In genomic region chr22:22944268-22944985, GRCh38 we compare ENCODE assay signal across 17 cellular contexts. TPM values are rescaled to one million over a fixed set of nuclear protein-coding genes. Genes with fewer than 3 reads are reported as not detected.
DNase-seq lines count a peak whose midpoint lies in the region; ATAC-seq and TF ChIP-seq lines count a peak whose summit lies in the region.
"Had no signal": no experiment of that assay in that cellular context is flagged by ENCODE, and none has a peak within 500 bp of the region (broad histone marks: within the 10 kb centered on the region; RNA-seq: fewer than 3 reads in every experiment).

No MANE protein-coding gene starts in this region.

- H3K36me3 ChIP-seq in Peyer's patch (no peaks in the 10 kb centered on the region), upper lobe of right lung (no peaks in the 10 kb centered on the region)
- H3K36me3 ChIP-seq: pancreas had no signal

- no peak for ATAC-seq in right cardiac atrium
- no peak for ATAC-seq in upper lobe of right lung
- ATAC-seq in HG03280 (IDR thresholded peaks at IDR 0.05; ENCODE audit: unreplicated experiment) = no peak
- no peak for ATAC-seq in GM21381 (IDR thresholded peaks at IDR 0.05; ENCODE audit: unreplicated experiment)
- ATAC-seq: activated T-cell treated with anti-CD3 and anti-CD28 coated beads, Interleukin-2, amount 50 U/mL, for 4 hours; pancreas had no signal

- DNase-seq in cardiac septum (ENCODE audit: low spot score) = peak; percentile 26
- DNase-seq in right cardiac atrium = no peak
- peak in 2 of 3 donors; percentile 15 to 35 for DNase-seq in Peyer's patch
- peak; percentile 0 for DNase-seq in hepatic stellate cell (ENCODE audit: low spot score)
- peak; percentile 42 for DNase-seq in upper lobe of right lung
- DNase-seq in NCI-H1417 treated with DMSO at 0.1 percent for 48 hours (lab: John Stamatoyannopoulos, UW) = no peak
- DNase-seq: activated T-cell treated with anti-CD3 and anti-CD28 coated beads, Interleukin-2, amount 50 U/mL, for 4 hours; GF-D8; NCI-H2081; NCI-H526 had no signal

- TF ChIP-seq CTCF in Peyer's patch (IDR thresholded peaks at IDR 0.05) (no peak), upper lobe of right lung (IDR thresholded peaks at IDR 0.05) (no peak)

- H3K4me1 ChIP-seq in right cardiac atrium (ENCODE audit: control insufficient read depth, insufficient read depth, low read length) = no peaks in the 10 kb centered on the region
- H3K4me1 ChIP-seq in Peyer's patch = peaks cover 0 to 16% (median 0%) of the 10 kb centered on the region in 4 donors
- H3K4me1 ChIP-seq in upper lobe of right lung = no peaks in the 10 kb centered on the region
- H3K4me1 ChIP-seq: pancreas had no signal

- H3K9me3 ChIP-seq in right cardiac atrium (ENCODE audit: control insufficient read depth, low read length) (no peaks in the 10 kb centered on the region), Peyer's patch (no peaks in the 10 kb centered on the region), upper lobe of right lung (no peaks in the 10 kb centered on the region)
- H3K9me3 ChIP-seq: pancreas had no signal

- no peak for TF ChIP-seq POLR2A in Peyer's patch (IDR thresholded peaks at IDR 0.05)

- no peak overlapping the region for H3K4me3 ChIP-seq in right cardiac atrium (ENCODE audit: low read length)
- no peak overlapping the region for H3K4me3 ChIP-seq in Peyer's patch
- H3K4me3 ChIP-seq in upper lobe of right lung = no peak overlapping the region
- H3K4me3 ChIP-seq: pancreas had no signal

- H3K27ac ChIP-seq in right cardiac atrium (ENCODE audit: low read length) = no peak overlapping the region
- H3K27ac ChIP-seq in Peyer's patch = no peak overlapping the region
- H3K27ac ChIP-seq in upper lobe of right lung = no peak overlapping the region
- H3K27ac ChIP-seq: pancreas, RWPE1 had no signal

- no peaks in the 10 kb centered on the region for H3K27me3 ChIP-seq in right cardiac atrium (ENCODE audit: control insufficient read depth, insufficient read depth)
- H3K27me3 ChIP-seq in Peyer's patch = no peaks in the 10 kb centered on the region
- H3K27me3 ChIP-seq in upper lobe of right lung = peaks cover 13% of the 10 kb centered on the region
- H3K27me3 ChIP-seq: pancreas had no signal

- intact Hi-C loops in cardiac septum (cut with DNase I) = no loop called here
- intact Hi-C loops in right cardiac atrium (cut with DNase I) = loop anchor here in 2 of 4 donors (10.0 kb wide), 2 partner anchors 60 to 90 kb away; partner anchors contain the start of gene IGLL5 (in 1 of the 2)
- intact Hi-C loops in upper lobe of right lung (cut with DNase I) = loop anchor here (5.0 kb wide), 1 partner anchor 52 kb away; no protein-coding TSS in a partner anchor

- 70% methylated on average over 18 of the region's 18 CpGs for WGBS in right cardiac atrium

RNA-seq across cellular contexts. Expression of gene IGLL5, which starts 56.8 kb away (rescaled TPM):
- total RNA-seq in cardiac septum = not detected
- under 1 TPM in 2 of 4 donors, not detected in 2; 0.65 to 0.97 TPM for total RNA-seq in right cardiac atrium
- polyA plus RNA-seq in right cardiac atrium = not detected
- total RNA-seq in Peyer's patch = 10 to 100 TPM in 1 of 4 donors, 1 to 10 TPM in 2, not detected in 1; 1.1 to 35.5 (median 6.0) TPM
- total RNA-seq in upper lobe of right lung = 12.3 TPM
- total RNA-seq: H1; kidney epithelial cell; T-helper 1 cell treated with Interleukin-12 subunit alpha and Interleukin-12 subunit beta and Interleukin-4 antibody, amounts not matched to agents 30 ng/mL and 1 ng/mL, for 36 hours had no signal
- polyA plus RNA-seq: H1 had no signal

Comparison
In these comparisons a context has a peak if more than half of its experiments do, and no peak if none do; other contexts are left out.
1. DNase-seq: peak in cardiac septum (single experiment), Peyer's patch (2 of 3), hepatic stellate cell (single experiment) and upper lobe of right lung (single experiment); none in right cardiac atrium (0 of 3) and NCI-H1417 treated with DMSO at 0.1 percent for 48 hours (single experiment).